18 cellular contexts compared by ENCODE assay signal in genomic region chr2:222523783-222524544, GRCh38.
DNase-seq lines count a peak whose midpoint lies in the region; ATAC-seq lines count a peak whose summit lies in the region.
"Had no signal": no experiment of that assay in that cellular context is flagged by ENCODE, and none has a peak within 500 bp of the region (broad histone marks: within the 10 kb centered on the region; RNA-seq: fewer than 3 reads in every experiment).

No MANE protein-coding gene starts in this region.

- no peak overlapping the region for H3K27ac ChIP-seq in mesenchymal stem cell (ENCODE audit: low read length, poor library complexity, severe bottlenecking)
- H3K27ac ChIP-seq: KMS-11 had no signal

- H3K18ac ChIP-seq in mesenchymal stem cell (ENCODE audit: low read depth in 1 of 2, low read length in 2 of 2), result no peak overlapping the region

- no peak overlapping the region for H3K9ac ChIP-seq in mesenchymal stem cell (ENCODE audit: low read length)
- H3K9ac ChIP-seq: KMS-11, SK-N-SH had no signal

- H2BK120ac ChIP-seq in mesenchymal stem cell (ENCODE audit: low read depth, low read length), result no peak overlapping the region

- H3K4me3 ChIP-seq in mesenchymal stem cell (ENCODE audit: insufficient read depth in 1 of 2, low read depth in 1 of 2, low read length in 2 of 2), result no peak overlapping the region

- no peak overlapping the region for H2BK12ac ChIP-seq in mesenchymal stem cell (ENCODE audit: low read length in 2 of 2)

- peaks cover 0 to 8% of the 10 kb centered on the region in 2 experiments for H3K27me3 ChIP-seq in mesenchymal stem cell (ENCODE audit: control insufficient read depth in 1 of 2, insufficient read depth in 1 of 2, low read length in 2 of 2)

- no peak overlapping the region for H2AFZ ChIP-seq in mesenchymal stem cell (ENCODE audit: low read depth, low read length)

- H3K4me2 ChIP-seq in mesenchymal stem cell (ENCODE audit: low read length, poor library complexity, severe bottlenecking), result no peak overlapping the region
- H3K4me2 ChIP-seq: KMS-11, SK-N-SH had no signal

- H4K8ac ChIP-seq in mesenchymal stem cell (ENCODE audit: low read length), result no peak overlapping the region

- WGBS in mesenchymal stem cell, result 95% methylated on average over 4 of the region's 4 CpGs

- H3K4me1 ChIP-seq in mesenchymal stem cell (ENCODE audit: control insufficient read depth, insufficient read depth, low read depth, low read length), result peaks cover 2% of the 10 kb centered on the region

- no peak overlapping the region for H3K14ac ChIP-seq in mesenchymal stem cell (ENCODE audit: low read length in 2 of 2)

- no peaks in the 10 kb centered on the region for H3K36me3 ChIP-seq in mesenchymal stem cell (ENCODE audit: control insufficient read depth in 1 of 2, insufficient read depth in 2 of 2, low read depth in 1 of 2, low read length in 2 of 2)

- ATAC-seq in GM18502 (IDR thresholded peaks at IDR 0.05; ENCODE audit: poor library complexity, unreplicated experiment) (peak; percentile 35), GM21367 (IDR thresholded peaks at IDR 0.05; ENCODE audit: unreplicated experiment) (peak; percentile 36), HG02970 (IDR thresholded peaks at IDR 0.05; ENCODE audit: low FRiP score, unreplicated experiment) (peak; percentile 56), HG03571 (IDR thresholded peaks at IDR 0.05; ENCODE audit: unreplicated experiment) (peak; percentile 53)

- H2AK5ac ChIP-seq in mesenchymal stem cell (ENCODE audit: low read length, severe bottlenecking), result no peak overlapping the region

- no peak overlapping the region for H3K4ac ChIP-seq in mesenchymal stem cell (ENCODE audit: low read depth in 1 of 2, low read length in 2 of 2)

- no peak overlapping the region for H4K91ac ChIP-seq in mesenchymal stem cell (ENCODE audit: low read length)

- no peak overlapping the region for H3K23ac ChIP-seq in mesenchymal stem cell (ENCODE audit: low read length in 2 of 2)

- H2BK5ac ChIP-seq in mesenchymal stem cell (ENCODE audit: low read depth, low read length, poor library complexity, severe bottlenecking), result no peak overlapping the region

- H3K9me3 ChIP-seq in mesenchymal stem cell (ENCODE audit: control insufficient read depth, low read length), result no peaks in the 10 kb centered on the region
- H3K9me3 ChIP-seq: SK-N-SH had no signal

- H2BK15ac ChIP-seq in mesenchymal stem cell (ENCODE audit: low read depth, poor library complexity, severe bottlenecking), result no peak overlapping the region

- in situ Hi-C loops in ACHN (cut with HindIII; ENCODE audit: low pct_ligation_motif_present, low pct_unique_long_range_greater_than_20kb, low sequenced_read_pairs), result no loop called here

- no peak for DNase-seq in iPS-NIHi7 (ENCODE audit: extremely low spot score)
- no peak for DNase-seq in ACHN
- no peak for DNase-seq in NCI-H2029 treated with DMSO at 0.1 percent for 48 hours (lab: John Stamatoyannopoulos, UW)
- DNase-seq in mesenchymal stem cell, result no peak
- DNase-seq: activated CD4-positive, CD25-positive, alpha-beta regulatory T cell; effector CD8-positive, alpha-beta T cell; HFFc6; NCI-H1694 treated with DMSO at 0.1 percent for 48 hours; NCI-H748 treated with DMSO at 0.1 percent for 48 hours; nephron progenitor cell; SK-N-SH; small intestine; trophoblast cell had no signal

- H3K79me1 ChIP-seq in mesenchymal stem cell (replicated peaks; ENCODE audit: low read length, poor library complexity, severe bottlenecking), result no peaks in the 10 kb centered on the region
